In the genomic region with DNA sequence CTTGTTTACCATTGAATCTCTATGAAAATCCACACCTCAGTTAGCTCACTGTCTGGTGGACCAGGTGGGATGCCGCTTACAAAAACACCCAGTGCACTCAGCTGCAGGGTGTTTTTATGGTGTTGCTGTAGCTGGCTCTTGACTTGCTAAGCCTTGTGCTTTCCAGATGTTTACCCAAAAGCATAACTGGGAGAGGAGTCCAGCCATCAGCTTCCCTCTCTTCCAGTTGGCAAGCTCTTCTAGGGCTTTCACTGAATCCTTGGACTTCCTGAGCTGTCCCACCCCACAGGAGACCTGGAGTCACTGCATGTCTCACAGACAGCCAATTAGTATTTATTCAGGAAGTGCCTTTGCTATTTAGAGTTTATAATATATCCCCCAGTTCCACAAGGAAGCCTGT, we compare ENCODE assay signal across 33 cellular contexts.
"Had no signal": no experiment of that assay in that cellular context is flagged by ENCODE, and none has a peak within 500 bp of the region (broad histone marks: within the 10 kb centered on the region; RNA-seq: fewer than 3 reads in every experiment).

No MANE protein-coding gene starts in this region.

- H3K4me3 ChIP-seq: adrenal gland, ascending aorta, body of pancreas, breast epithelium, cardiac muscle cell had no signal

- H3K36me3 ChIP-seq: adrenal gland, ascending aorta, brain microvascular endothelial cell, breast epithelium, cardiac muscle cell had no signal

- H3K27ac ChIP-seq: adrenal gland, ascending aorta, body of pancreas, brain microvascular endothelial cell, breast epithelium, cardiac muscle cell had no signal

- ATAC-seq: activated naive CD4-positive, alpha-beta T cell treated with anti-CD3 and anti-CD28 coated beads, Interleukin-2, amount 50 U/mL, for 72 hours; activated naive CD8-positive, alpha-beta T cell treated with anti-CD3 and anti-CD28 coated beads, Interleukin-2, amount 50 U/mL, for 24 hours; activated T-cell treated with anti-CD3 and anti-CD28 coated beads, Interleukin-2, amount 50 U/mL, for 4 hours; activated T-cell treated with anti-CD3 and anti-CD28 coated beads, Interleukin-2, amount 50 U/mL, for 72 hours; activated T-helper 17 cell treated with anti-CD3 and anti-CD28 coated beads, Interleukin-2, amount 50 U/mL, for 72 hours; body of pancreas had no signal

- H3K9me3 ChIP-seq: adrenal gland, ascending aorta, body of pancreas, breast epithelium had no signal

- H3K27me3 ChIP-seq: adrenal gland, ascending aorta, body of pancreas, brain microvascular endothelial cell, breast epithelium, cardiac muscle cell had no signal

- H3K4me1 ChIP-seq: adrenal gland, body of pancreas, breast epithelium had no signal

- DNase-seq: activated effector memory CD4-positive, alpha-beta T cell treated with anti-CD3 and anti-CD28 coated beads, Interleukin-2, amount 50 U/mL, for 16 hours; activated effector memory CD4-positive, alpha-beta T cell treated with Interleukin-2 at 50 U/mL for 16 hours; activated gamma-delta T cell; activated gamma-delta T cell treated with Interleukin-2 at 50 U/mL for 16 hours; activated naive CD4-positive, alpha-beta T cell; activated naive CD4-positive, alpha-beta T cell treated with anti-CD3 and anti-CD28 coated beads for 36 hours; activated naive CD4-positive, alpha-beta T cell treated with anti-CD3 and anti-CD28 coated beads, Interleukin-2, amount 10 ng/mL, durations not matched to agents 7 days and 5 days; activated naive CD4-positive, alpha-beta T cell treated with anti-CD3 and anti-CD28 coated beads, Interleukin-2, amount 50 U/mL, for 16 hours; activated naive CD4-positive, alpha-beta T cell treated with Interleukin-2 at 50 U/mL for 16 hours; activated naive CD8-positive, alpha-beta T cell treated with anti-CD3 and anti-CD28 coated beads for 36 hours; activated naive CD8-positive, alpha-beta T cell treated with anti-CD3 and anti-CD28 coated beads, Interleukin-2, amount 10 ng/mL, durations not matched to agents 7 days and 5 days; activated naive CD8-positive, alpha-beta T cell treated with anti-CD3 and anti-CD28 coated beads, Interleukin-2, amount 50 U/mL, for 24 hours; activated T-cell treated with anti-CD3 and anti-CD28 coated beads for 4 hours; activated T-cell treated with anti-CD3 and anti-CD28 coated beads, Interleukin-2, amount 50 U/mL, for 1 hour; activated T-cell treated with anti-CD3 and anti-CD28 coated beads, Interleukin-2, amount 50 U/mL, for 24 hours; activated T-cell treated with anti-CD3 and anti-CD28 coated beads, Interleukin-2, amount 50 U/mL, for 4 hours; activated T-cell treated with anti-CD3 and anti-CD28 coated beads, Interleukin-2, amount 50 U/mL, for 48 hours; activated T-cell treated with anti-CD3 and anti-CD28 coated beads, Interleukin-2, amount 50 U/mL, for 72 hours; adrenal gland; amniotic stem cell; amygdala; anterior cingulate cortex; aorta; body of pancreas; brain microvascular endothelial cell; caudate nucleus; central memory CD4-positive, alpha-beta T cell; cerebellar nuclear complex had no signal
